ENCODE assay signal across 14 cellular contexts in genomic region chr12:106296179-106296877, GRCh38. TPM values are rescaled to one million over a fixed set of nuclear protein-coding genes. Genes with fewer than 3 reads are reported as not detected.
DNase-seq lines count a peak whose midpoint lies in the region; ATAC-seq and TF ChIP-seq lines count a peak whose summit lies in the region.
"Had no signal": no experiment of that assay in that cellular context is flagged by ENCODE, and none has a peak within 500 bp of the region (broad histone marks: within the 10 kb centered on the region; RNA-seq: fewer than 3 reads in every experiment).

No MANE protein-coding gene starts in this region.

- H3K4me3 ChIP-seq in Panc1 (ENCODE audit: low read depth in 2 of 2, low read length in 2 of 2): no peak overlapping the region
- H3K4me3 ChIP-seq in esophagus squamous epithelium: no peak overlapping the region
- H3K4me3 ChIP-seq: suprapubic skin had no signal

- no peaks in the 10 kb centered on the region for H3K27me3 Mint-ChIP-seq in activated T-helper 2 cell treated with anti-CD3 and anti-CD28 coated beads, Interferon-gamma antibody, Interleukin-2, Interleukin-4, amounts not matched to agents 10 μg/mL and 5 μg/mL and 100 μg/mL, durations not matched to agents 14 hours and 24 hours and 36 hours (ENCODE audit: low read depth)

- no peaks in the 10 kb centered on the region for H3K4me1 ChIP-seq in Panc1 (ENCODE audit: control insufficient read depth, insufficient read depth, low read length)
- peaks cover 0 to 43% (median 15%) of the 10 kb centered on the region in 3 donors for H3K4me1 ChIP-seq in esophagus squamous epithelium

- no peaks in the 10 kb centered on the region for H3K36me3 ChIP-seq in Panc1 (ENCODE audit: control insufficient read depth, insufficient read depth, low read length)
- no peaks in the 10 kb centered on the region for H3K36me3 ChIP-seq in esophagus squamous epithelium
- H3K36me3 ChIP-seq: suprapubic skin had no signal

- H3K9me3 ChIP-seq in Panc1 (ENCODE audit: control insufficient read depth, insufficient read depth, low read depth, low read length) (no peaks in the 10 kb centered on the region), esophagus squamous epithelium (no peaks in the 10 kb centered on the region)
- H3K9me3 ChIP-seq: suprapubic skin had no signal

- TF ChIP-seq CTCF in Panc1 (IDR thresholded peaks at IDR 0.05) (no peak), esophagus squamous epithelium (IDR thresholded peaks at IDR 0.05) (no peak), GM10248 (IDR thresholded peaks at IDR 0.05; ENCODE audit: control extremely low read depth, extremely low read depth, low read depth, missing control alignments) (no peak)

- no peaks in the 10 kb centered on the region for H3K27me3 ChIP-seq in Panc1 (ENCODE audit: control insufficient read depth, insufficient read depth, low read length)
- no peaks in the 10 kb centered on the region for H3K27me3 ChIP-seq in esophagus squamous epithelium
- H3K27me3 ChIP-seq: suprapubic skin had no signal

- H3K36me3 Mint-ChIP-seq in activated T-helper 2 cell treated with anti-CD3 and anti-CD28 coated beads, Interferon-gamma antibody, Interleukin-2, Interleukin-4, amounts not matched to agents 10 μg/mL and 5 μg/mL and 100 μg/mL, durations not matched to agents 14 hours and 24 hours and 36 hours (ENCODE audit: low read depth): no peaks in the 10 kb centered on the region

- DNase-seq in Daoy (ENCODE audit: low read depth) (peak; percentile 72), Panc1 (ENCODE audit: low read depth, low spot score) (peak; percentile 80), esophagus squamous epithelium (lab: John Stamatoyannopoulos, UW) (no peak), myocyte (ENCODE audit: low read depth) (peak; percentile 54), NCI-H2081 (lab: John Stamatoyannopoulos, UW) (no peak), GM10248 (ENCODE audit: extremely low spot score) (no peak)
- DNase-seq in activated T-helper 2 cell treated with anti-CD3 and anti-CD28 coated beads, Interferon-gamma antibody, Interleukin-2, Interleukin-4, amounts not matched to agents 10 μg/mL and 5 μg/mL and 100 μg/mL, durations not matched to agents 14 hours and 24 hours and 36 hours (ENCODE audit: low spot score): no peak
- DNase-seq: NCI-H69; stimulated activated CD4-positive, alpha-beta T cell treated with anti-CD3 and anti-CD28 coated beads, Interleukin-2, amount 100 ng/mL, for 48 hours had no signal

- no peaks in the 10 kb centered on the region for H3K9me3 Mint-ChIP-seq in activated T-helper 2 cell treated with anti-CD3 and anti-CD28 coated beads, Interferon-gamma antibody, Interleukin-2, Interleukin-4, amounts not matched to agents 10 μg/mL and 5 μg/mL and 100 μg/mL, durations not matched to agents 14 hours and 24 hours and 36 hours
- H3K9me3 Mint-ChIP-seq: neural crest cell; T-helper 2 cell treated with Interferon-gamma antibody and Interleukin-4, amounts not matched to agents 5 μg/mL and 100 μg/mL, for 36 hours had no signal

- WGBS in esophagus squamous epithelium, 2 donors: 45 to 66% methylated on average over 6 to 8 of the region's 8 CpGs

- H3K27ac Mint-ChIP-seq in activated T-helper 2 cell treated with anti-CD3 and anti-CD28 coated beads, Interferon-gamma antibody, Interleukin-2, Interleukin-4, amounts not matched to agents 10 μg/mL and 5 μg/mL and 100 μg/mL, durations not matched to agents 14 hours and 24 hours and 36 hours: no peak overlapping the region
- H3K27ac Mint-ChIP-seq: T-helper 2 cell treated with Interferon-gamma antibody and Interleukin-4, amounts not matched to agents 5 μg/mL and 100 μg/mL, for 36 hours had no signal

- H3K4me1 Mint-ChIP-seq in activated T-helper 2 cell treated with anti-CD3 and anti-CD28 coated beads, Interferon-gamma antibody, Interleukin-2, Interleukin-4, amounts not matched to agents 10 μg/mL and 5 μg/mL and 100 μg/mL, durations not matched to agents 14 hours and 24 hours and 36 hours (ENCODE audit: low read depth): peaks cover 11% of the 10 kb centered on the region

- no TSS peak for BruUV-seq in Panc1 (replicated peaks; lab: Mats Ljungman, UMichigan)

- CTCF ChIA-PET in Panc1 (lab: Charles Lee) (no interaction called here), GM10248 (lab: Yijun Ruan, JAX) (interaction anchor here (0.6 to 7.4 kb wide), 6 partner anchors 10 to 69 kb away, joined by 3 to 61 read pairs (median 4); no protein-coding TSS in a partner anchor)

- intact Hi-C loops in Panc1 (cut with micrococcal nuclease; ENCODE audit: unreplicated experiment): no loop called here
- intact Hi-C loops in esophagus squamous epithelium (cut with DNase I): no loop called here
- intact Hi-C loops in activated T-helper 2 cell treated with anti-CD3 and anti-CD28 coated beads, Interferon-gamma antibody, Interleukin-2, Interleukin-4, amounts not matched to agents 10 μg/mL and 5 μg/mL and 100 μg/mL, durations not matched to agents 14 hours and 24 hours and 36 hours (cut with micrococcal nuclease): no loop called here

- ATAC-seq in Panc1 (peak; percentile 89), HG03565 (IDR thresholded peaks at IDR 0.05; ENCODE audit: unreplicated experiment) (no peak)

- no peak for TF ChIP-seq POLR2A in esophagus squamous epithelium (IDR thresholded peaks at IDR 0.05)

- H3K27ac ChIP-seq in Panc1 (ENCODE audit: low read length): no peak overlapping the region
- H3K27ac ChIP-seq in esophagus squamous epithelium: peak overlapping the region; percentile 1 to 99 (median 70)
- H3K27ac ChIP-seq: KMS-11, suprapubic skin had no signal

- POLR2A ChIA-PET in Panc1 (lab: Charles Lee) (no interaction called here), GM10248 (lab: Yijun Ruan, JAX) (no interaction called here)

- no peak overlapping the region for H3K4me3 Mint-ChIP-seq in activated T-helper 2 cell treated with anti-CD3 and anti-CD28 coated beads, Interferon-gamma antibody, Interleukin-2, Interleukin-4, amounts not matched to agents 10 μg/mL and 5 μg/mL and 100 μg/mL, durations not matched to agents 14 hours and 24 hours and 36 hours (ENCODE audit: low read depth)
- H3K4me3 Mint-ChIP-seq: neural crest cell; T-helper 2 cell treated with Interferon-gamma antibody and Interleukin-4, amounts not matched to agents 5 μg/mL and 100 μg/mL, for 36 hours had no signal

- in situ Hi-C loops in Panc1 (cut with HindIII; ENCODE audit: low pct_unique_long_range_greater_than_20kb, low sequenced_read_pairs): no loop called here

RNA-seq across cellular contexts. Expression of gene TCP11L2, which starts 6.2 kb away (rescaled TPM):
- 2.3 and 2.5 TPM in 2 replicates for total RNA-seq in Daoy (2014; rRNA removed; shearing (Covaris generic))
- 3.5 TPM for total RNA-seq in Panc1 (2021; ENCODE audit: unreplicated experiment)
- polyA plus RNA-seq in Panc1 (2012; ENCODE audit: insufficient read length): 3.0 TPM
- total RNA-seq in esophagus squamous epithelium: 10 to 100 TPM; 17.3 to 52.8 (median 27.7) TPM
- 13.4 and 14.8 TPM in 2 replicates for total RNA-seq in myocyte
- polyA plus RNA-seq in myocyte (2012): 12.1 TPM
- total RNA-seq in activated T-helper 2 cell treated with anti-CD3 and anti-CD28 coated beads, Interferon-gamma antibody, Interleukin-2, Interleukin-4, amounts not matched to agents 10 μg/mL and 5 μg/mL and 100 μg/mL, durations not matched to agents 14 hours and 24 hours and 36 hours: 4.8 and 5.1 TPM in 2 replicates

RNA-seq across cellular contexts. Expression of gene CKAP4, which starts 48.5 kb away (rescaled TPM):
- total RNA-seq in Daoy (2014; rRNA removed; shearing (Covaris generic)): 90.9 and 101 TPM in 2 replicates
- total RNA-seq in Panc1 (2021; ENCODE audit: unreplicated experiment): 95.9 TPM
- 100 TPM for polyA plus RNA-seq in Panc1 (2012; ENCODE audit: insufficient read length)
- total RNA-seq in esophagus squamous epithelium: 100 to 1,000 TPM in 2 of 4 donors, 10 to 100 TPM in 2; 58.9 to 127 (median 103) TPM
- total RNA-seq in myocyte: 76.2 and 86.8 TPM in 2 replicates
- 185 TPM for polyA plus RNA-seq in myocyte (2012)
- total RNA-seq in activated T-helper 2 cell treated with anti-CD3 and anti-CD28 coated beads, Interferon-gamma antibody, Interleukin-2, Interleukin-4, amounts not matched to agents 10 μg/mL and 5 μg/mL and 100 μg/mL, durations not matched to agents 14 hours and 24 hours and 36 hours: 5.0 and 5.7 TPM in 2 replicates

Comparison
In these comparisons a context has a peak if more than half of its experiments do, and no peak if none do; other contexts are left out.
1. DNase-seq: peak in Daoy (single experiment), Panc1 (single experiment) and myocyte (single experiment); none in esophagus squamous epithelium (single experiment), NCI-H2081 (0 of 2), GM10248 (single experiment) and activated T-helper 2 cell treated with anti-CD3 and anti-CD28 coated beads, Interferon-gamma antibody, Interleukin-2, Interleukin-4, amounts not matched to agents 10 μg/mL and 5 μg/mL and 100 μg/mL, durations not matched to agents 14 hours and 24 hours and 36 hours (single experiment).